9 cellular contexts compared by ENCODE assay signal in the genomic region with DNA sequence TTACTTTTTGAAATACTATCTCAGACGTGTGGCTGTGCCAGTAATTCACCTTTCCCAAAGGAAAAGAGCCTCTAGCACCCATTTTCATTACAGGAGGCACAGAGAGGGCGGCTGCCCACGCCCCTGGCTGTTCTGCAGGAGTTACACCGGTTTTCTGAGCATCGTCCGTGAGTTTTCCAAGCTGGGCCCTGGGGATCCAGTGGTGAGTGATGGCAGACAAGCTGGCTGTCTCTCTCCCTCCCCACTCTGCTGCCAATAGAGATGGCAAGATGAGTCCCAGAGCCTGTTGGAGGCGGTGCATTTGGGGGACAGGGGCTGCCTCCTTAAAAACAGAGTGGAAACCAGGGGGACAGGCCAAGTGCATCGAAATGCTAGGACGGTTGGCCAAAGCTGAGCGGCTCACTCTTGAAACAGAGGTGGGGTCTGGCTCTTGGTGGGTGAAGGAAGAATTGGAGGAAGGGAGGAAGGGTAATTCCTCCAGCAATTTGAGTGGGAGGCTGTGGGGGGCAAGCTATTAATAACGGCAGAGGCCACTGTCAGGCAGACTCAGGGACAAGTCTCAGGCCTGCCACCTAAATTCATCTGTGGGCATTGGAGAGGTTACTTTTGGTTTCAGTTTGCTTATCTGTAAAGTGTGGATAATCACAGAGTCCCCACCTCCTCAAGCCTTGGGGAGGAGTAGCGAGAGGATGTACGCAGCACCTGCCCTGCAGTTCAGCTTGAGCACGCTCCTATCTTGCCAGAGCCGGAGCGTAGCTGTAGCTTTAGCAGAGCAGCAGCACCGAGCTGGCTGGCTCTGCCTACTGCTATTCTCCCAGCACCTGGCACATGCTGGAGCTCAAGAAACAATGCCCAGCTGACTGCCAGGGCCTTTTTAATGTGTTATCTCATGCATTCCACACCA.
DNase-seq lines count a peak whose midpoint lies in the region; ATAC-seq and FAIRE-seq lines count a peak whose summit lies in the region.
"Had no signal": no experiment of that assay in that cellular context is flagged by ENCODE, and none has a peak within 500 bp of the region (broad histone marks: within the 10 kb centered on the region; RNA-seq: fewer than 3 reads in every experiment).

No MANE protein-coding gene starts in this region.

- peak overlapping the region; percentile 24 for H3K9ac ChIP-seq in mucosa of stomach (ENCODE audit: low read length)

- H3K9me3 ChIP-seq in mucosa of stomach (ENCODE audit: control insufficient read depth, low read length) = no peaks in the 10 kb centered on the region

- ATAC-seq in GM18519 (IDR thresholded peaks at IDR 0.05; ENCODE audit: low FRiP score, unreplicated experiment) = peak; percentile 50
- peak; percentile 78 for ATAC-seq in HG02642 (IDR thresholded peaks at IDR 0.05; ENCODE audit: poor library complexity, unreplicated experiment)

- H3K27me3 ChIP-seq in mucosa of stomach (ENCODE audit: control insufficient read depth, insufficient read depth, low read length) = no peaks in the 10 kb centered on the region

- no peaks in the 10 kb centered on the region for H3K36me3 ChIP-seq in mucosa of stomach (ENCODE audit: control insufficient read depth, insufficient read depth, low read length)

- H3K4me3 ChIP-seq in mucosa of stomach (ENCODE audit: low read length) = peak overlapping the region; percentile 5

- FAIRE-seq in HTR-8/SVneo (lab: Jason Lieb, UNC) = no peak
- FAIRE-seq: islet of Langerhans had no signal

- peaks cover 17% of the 10 kb centered on the region for H3K4me1 ChIP-seq in mucosa of stomach (ENCODE audit: control insufficient read depth, insufficient read depth, low read length)

- DNase-seq in NCI-H510A (lab: John Stamatoyannopoulos, UW) = peak; percentile 69
- DNase-seq in activated T-helper 9 cell treated with anti-CD3 and anti-CD28 coated beads, Interleukin-2, amount 50 U/mL, for 16 hours (ENCODE audit: low read depth) = peak; percentile 32
- no peak for DNase-seq in foreskin melanocyte
- no peak for DNase-seq in SW 1271 (lab: John Stamatoyannopoulos, UW)
- DNase-seq in HTR-8/SVneo (ENCODE audit: insufficient read length, low spot score) = no peak

Comparison
In these comparisons a context has a peak if more than half of its experiments do, and no peak if none do; other contexts are left out.
1. DNase-seq: peak in NCI-H510A (single experiment) and activated T-helper 9 cell treated with anti-CD3 and anti-CD28 coated beads, Interleukin-2, amount 50 U/mL, for 16 hours (single experiment); none in foreskin melanocyte (single experiment), SW 1271 (0 of 2) and HTR-8/SVneo (single experiment).